In genomic region chr1:234372011-234372757, GRCh38 we compare ENCODE assay signal across 8 cellular contexts. TPM values are rescaled to one million over a fixed set of nuclear protein-coding genes. Genes with fewer than 3 reads are reported as not detected.
DNase-seq lines count a peak whose midpoint lies in the region; ATAC-seq and TF ChIP-seq lines count a peak whose summit lies in the region.

No MANE protein-coding gene starts in this region.

- H3K4me3 ChIP-seq in right atrium auricular region, result peak overlapping the region; percentile 75 to 91
- peak overlapping the region; percentile 76 to 99 for H3K4me3 ChIP-seq in aorta (ENCODE audit: low read length in 2 of 2)

- H3K36me3 ChIP-seq in right atrium auricular region (peaks cover 12% of the 10 kb centered on the region), aorta (ENCODE audit: control insufficient read depth in 1 of 2, insufficient read depth in 2 of 2, low read length in 1 of 2) (no peaks in the 10 kb centered on the region)

- WGBS in aorta, 2 donors, result 48 to 52% methylated on average over 9 of the region's 9 CpGs

- H3K27ac Mint-ChIP-seq in activated naive CD8-positive, alpha-beta T cell treated with anti-CD3 and anti-CD28 coated beads, Interleukin-2, amount 50 U/mL, for 24 hours, result peak overlapping the region; percentile 100
- H3K27ac Mint-ChIP-seq in memory B cell, result peak overlapping the region; percentile 99

- H3K27ac ChIP-seq in right atrium auricular region (peak overlapping the region in 1 of 2 donors; percentile 94), aorta (ENCODE audit: low read depth in 1 of 2, low read length in 2 of 2) (no peak overlapping the region)

- H3K4me1 ChIP-seq in right atrium auricular region, result peaks cover 0 to 9% of the 10 kb centered on the region in 2 donors
- H3K4me1 ChIP-seq in aorta (ENCODE audit: control insufficient read depth in 1 of 2, insufficient read depth in 2 of 2, low read length in 2 of 2), result peaks cover 0 to 4% of the 10 kb centered on the region in 2 donors

- H3K27me3 Mint-ChIP-seq in activated naive CD8-positive, alpha-beta T cell treated with anti-CD3 and anti-CD28 coated beads, Interleukin-2, amount 50 U/mL, for 24 hours, result peaks cover 2% of the 10 kb centered on the region
- no peaks in the 10 kb centered on the region for H3K27me3 Mint-ChIP-seq in memory B cell

- H3K9me3 ChIP-seq in right atrium auricular region (no peaks in the 10 kb centered on the region), aorta (ENCODE audit: control insufficient read depth, low read length) (no peaks in the 10 kb centered on the region)

- no peaks in the 10 kb centered on the region for H3K27me3 ChIP-seq in right atrium auricular region
- no peaks in the 10 kb centered on the region for H3K27me3 ChIP-seq in aorta (ENCODE audit: control insufficient read depth in 1 of 2, insufficient read depth in 2 of 2, low read length in 1 of 2)

- no peaks in the 10 kb centered on the region for H3K9me3 Mint-ChIP-seq in activated naive CD8-positive, alpha-beta T cell treated with anti-CD3 and anti-CD28 coated beads, Interleukin-2, amount 50 U/mL, for 24 hours
- H3K9me3 Mint-ChIP-seq in memory B cell, result no peaks in the 10 kb centered on the region

- peaks cover 36% of the 10 kb centered on the region for H3K36me3 Mint-ChIP-seq in activated naive CD8-positive, alpha-beta T cell treated with anti-CD3 and anti-CD28 coated beads, Interleukin-2, amount 50 U/mL, for 24 hours (ENCODE audit: low read depth)
- peaks cover 11% of the 10 kb centered on the region for H3K36me3 Mint-ChIP-seq in memory B cell

- ATAC-seq in left ventricle myocardium superior (no peak), memory B cell (ENCODE audit: low read depth) (no peak), aorta (ENCODE audit: low FRiP score) (no peak), HG03045 (IDR thresholded peaks at IDR 0.05; ENCODE audit: unreplicated experiment) (no peak), GM18858 (IDR thresholded peaks at IDR 0.05; ENCODE audit: unreplicated experiment) (no peak)
- ATAC-seq in activated naive CD8-positive, alpha-beta T cell treated with anti-CD3 and anti-CD28 coated beads, Interleukin-2, amount 50 U/mL, for 24 hours, result no peak

- DNase-seq in right atrium auricular region (ENCODE audit: low spot score) (no peak), left ventricle myocardium superior (no peak), memory B cell (ENCODE audit: low spot score in 2 of 2) (no peak), aorta (no peak), HT-29 (ENCODE audit: low spot score) (no peak)
- DNase-seq in activated naive CD8-positive, alpha-beta T cell treated with anti-CD3 and anti-CD28 coated beads, Interleukin-2, amount 50 U/mL, for 24 hours, result no peak

- peaks cover 64% of the 10 kb centered on the region for H3K4me1 Mint-ChIP-seq in activated naive CD8-positive, alpha-beta T cell treated with anti-CD3 and anti-CD28 coated beads, Interleukin-2, amount 50 U/mL, for 24 hours
- peaks cover 21% of the 10 kb centered on the region for H3K4me1 Mint-ChIP-seq in memory B cell

- TF ChIP-seq CTCF in right atrium auricular region (IDR thresholded peaks at IDR 0.05), result no peak

- H3K4me3 Mint-ChIP-seq in activated naive CD8-positive, alpha-beta T cell treated with anti-CD3 and anti-CD28 coated beads, Interleukin-2, amount 50 U/mL, for 24 hours, result peak overlapping the region; percentile 96
- H3K4me3 Mint-ChIP-seq in memory B cell, result peak overlapping the region; percentile 98

- intact Hi-C loops in left ventricle myocardium superior (cut with micrococcal nuclease), result no loop called here
- intact Hi-C loops in aorta (cut with DNase I), result no loop called here

RNA-seq across cellular contexts. Expression of gene COA6, which starts 1.1 kb away (rescaled TPM):
- total RNA-seq in right atrium auricular region, result 10 to 100 TPM; 23.1 to 36.4 TPM
- total RNA-seq in left ventricle myocardium superior, result 38.2 TPM
- total RNA-seq in aorta, result 10 to 100 TPM; 12.3 to 13.0 TPM
- polyA plus RNA-seq in aorta, result 10 to 100 TPM; 15.3 to 53.8 TPM
- total RNA-seq in HT-29 (2014; rRNA removed; shearing (Covaris generic)), result 40.5 and 42.3 TPM in 2 replicates
